12 cellular contexts compared by ENCODE assay signal in genomic region chr3:133330043-133330442, GRCh38.
A peak's percentile ranks its signal among the peaks of the same experiment; 100 is the strongest.
DNase-seq lines count a peak whose midpoint lies in the region; TF ChIP-seq lines count a peak whose summit lies in the region.
"Had no signal": no experiment of that assay in that cellular context is flagged by ENCODE, and none has a peak within 500 bp of the region (broad histone marks: within the 10 kb centered on the region; RNA-seq: fewer than 3 reads in every experiment).

No MANE protein-coding gene starts in this region.

- no peak overlapping the region for H3K4me3 ChIP-seq in astrocyte of the spinal cord (ENCODE audit: low read depth, low read length)
- H3K4me3 ChIP-seq: A549, Peyer's patch had no signal

- DNase-seq in NCI-H2196 (lab: John Stamatoyannopoulos, UW; ENCODE audit: unreplicated experiment) = peak; percentile 16
- no peak for DNase-seq in NCI-H2196 treated with DMSO at 0.1 percent for 48 hours (lab: John Stamatoyannopoulos, UW; ENCODE audit: unreplicated experiment)
- DNase-seq in NCI-H2171 (lab: John Stamatoyannopoulos, UW) = peak; percentile 49
- peak; percentile 17 for DNase-seq in astrocyte of the spinal cord (ENCODE audit: low read depth, low spot score)
- DNase-seq in occipital lobe (lab: John Stamatoyannopoulos, UW) = peak; percentile 37
- DNase-seq in activated naive CD4-positive, alpha-beta T cell treated with Interleukin-2 at 50 U/mL for 16 hours = no peak
- no peak for DNase-seq in activated CD8-positive, alpha-beta memory T cell treated with anti-CD3 and anti-CD28 coated beads for 24 hours
- DNase-seq in activated CD4-positive, CD25-positive, alpha-beta regulatory T cell treated with anti-CD3 and anti-CD28 coated beads, Interleukin-2, amount 50 U/mL, for 72 hours = no peak
- DNase-seq: activated naive CD4-positive, alpha-beta T cell treated with anti-CD3 and anti-CD28 coated beads for 36 hours; GOT3; Peyer's patch had no signal

- in situ Hi-C loops in astrocyte of the spinal cord (cut with HindIII; ENCODE audit: low sequenced_read_pairs) = no loop called here

- no peak for TF ChIP-seq CTCF in astrocyte of the spinal cord (IDR thresholded peaks at IDR 0.05; ENCODE audit: low read depth, low read length)

Comparison
In these comparisons a context has a peak if more than half of its experiments do, and no peak if none do; other contexts are left out.
1. DNase-seq: peak in NCI-H2196 (single experiment), NCI-H2171 (single experiment), astrocyte of the spinal cord (single experiment) and occipital lobe (single experiment); none in NCI-H2196 treated with DMSO at 0.1 percent for 48 hours (single experiment), activated naive CD4-positive, alpha-beta T cell treated with Interleukin-2 at 50 U/mL for 16 hours (single experiment), activated CD8-positive, alpha-beta memory T cell treated with anti-CD3 and anti-CD28 coated beads for 24 hours (single experiment) and activated CD4-positive, CD25-positive, alpha-beta regulatory T cell treated with anti-CD3 and anti-CD28 coated beads, Interleukin-2, amount 50 U/mL, for 72 hours (single experiment).